In genomic region chr11:103110406-103110805, GRCh38 we compare ENCODE assay signal across 10 cellular contexts. TPM values are rescaled to one million over a fixed set of nuclear protein-coding genes. Genes with fewer than 3 reads are reported as not detected.
DNase-seq lines count a peak whose midpoint lies in the region; ATAC-seq and TF ChIP-seq lines count a peak whose summit lies in the region.
"Had no signal": no experiment of that assay in that cellular context is flagged by ENCODE, and none has a peak within 500 bp of the region (broad histone marks: within the 10 kb centered on the region; RNA-seq: fewer than 3 reads in every experiment).

No MANE protein-coding gene starts in this region.

- peaks cover 11% of the 10 kb centered on the region for H3K36me3 Mint-ChIP-seq in T-cell

- POLR2A ChIA-PET in T-cell (lab: Charles Lee): no interaction called here

- H3K9me3 Mint-ChIP-seq in T-cell: no peaks in the 10 kb centered on the region

- H3K4me3 Mint-ChIP-seq in T-cell: peak overlapping the region; percentile 89 to 93 (median 91)

- peaks cover 14 to 19% (median 14%) of the 10 kb centered on the region in 3 donors for H3K4me1 Mint-ChIP-seq in T-cell

- CTCF ChIA-PET in T-cell (lab: Charles Lee): interaction anchor here in 1 of 2 donors (0.5 kb wide), 1 partner anchor 200 kb away, joined by 4 read pairs; no protein-coding TSS in a partner anchor

- H3K27ac ChIP-seq in foreskin keratinocyte (peak overlapping the region; percentile 34), skin epidermis (peak overlapping the region in 3 of 21 experiments; percentile 56 to 68 (median 67))

- DNase-seq in SIG-M5 treated with dmso at 0.1 percent for 504 hours (lab: John Stamatoyannopoulos, UW; ENCODE audit: unreplicated experiment) (peak; percentile 18), SIG-M5 (lab: John Stamatoyannopoulos, UW) (no peak), T-cell (no peak), foreskin keratinocyte (peak; percentile 12 to 37), midbrain (lab: John Stamatoyannopoulos, UW) (no peak), mucosa of gallbladder (ENCODE audit: low spot score) (no peak)
- DNase-seq in stimulated activated CD8-positive, alpha-beta memory T cell treated with anti-CD3 and anti-CD28 coated beads, Interleukin-4, amount 100 ng/mL, for 48 hours: no peak
- DNase-seq: DMS79 treated with DMSO at 0.1 percent for 48 hours; stimulated activated CD4-positive, alpha-beta T cell treated with anti-CD3 and anti-CD28 coated beads, Interleukin-4, amount 100 ng/mL, for 24 hours had no signal

- H3K27me3 Mint-ChIP-seq in T-cell: peaks cover 0 to 2% of the 10 kb centered on the region in 2 donors

- H3K27ac Mint-ChIP-seq in T-cell: no peak overlapping the region

- ATAC-seq in T-cell (replicated peaks in 1 of 4) (no peak), foreskin keratinocyte (no peak)

- peak; percentile 62 for TF ChIP-seq CTCF in foreskin keratinocyte (conservative IDR thresholded peaks at IDR 0.05)

- H3K27me3 ChIP-seq in foreskin keratinocyte: no peaks in the 10 kb centered on the region

- peaks cover 15% of the 10 kb centered on the region for H3K4me1 ChIP-seq in foreskin keratinocyte

- peak overlapping the region; percentile 44 to 73 (median 53) for H3K4me3 ChIP-seq in skin epidermis

RNA-seq across cellular contexts. Expression of gene DYNC2H1, which starts 1.2 kb away (rescaled TPM):
- total RNA-seq in T-cell: 1 to 10 TPM; 2.6 to 4.4 (median 3.2) TPM
- total RNA-seq in foreskin keratinocyte: 16.8 and 17.6 TPM in 2 replicates
- polyA plus RNA-seq in foreskin keratinocyte: 10.5 and 12.1 TPM in 2 replicates
- 24.2 TPM for total RNA-seq in mucosa of gallbladder

RNA-seq across cellular contexts. Expression of gene DCUN1D5, which starts 18.4 kb away (rescaled TPM):
- 10 to 100 TPM; 13.1 to 19.2 (median 15.6) TPM for total RNA-seq in T-cell
- total RNA-seq in foreskin keratinocyte: 77.5 and 79.4 TPM in 2 replicates
- 68.8 and 77.2 TPM in 2 replicates for polyA plus RNA-seq in foreskin keratinocyte
- 14.0 TPM for total RNA-seq in mucosa of gallbladder

Comparison
In these comparisons a context has a peak if more than half of its experiments do, and no peak if none do; other contexts are left out.
1. DNase-seq: peak in SIG-M5 treated with dmso at 0.1 percent for 504 hours (single experiment) and foreskin keratinocyte (2 of 2); none in SIG-M5 (single experiment), T-cell (0 of 34), stimulated activated CD8-positive, alpha-beta memory T cell treated with anti-CD3 and anti-CD28 coated beads, Interleukin-4, amount 100 ng/mL, for 48 hours (single experiment), midbrain (single experiment) and mucosa of gallbladder (single experiment).